In the genomic region with DNA sequence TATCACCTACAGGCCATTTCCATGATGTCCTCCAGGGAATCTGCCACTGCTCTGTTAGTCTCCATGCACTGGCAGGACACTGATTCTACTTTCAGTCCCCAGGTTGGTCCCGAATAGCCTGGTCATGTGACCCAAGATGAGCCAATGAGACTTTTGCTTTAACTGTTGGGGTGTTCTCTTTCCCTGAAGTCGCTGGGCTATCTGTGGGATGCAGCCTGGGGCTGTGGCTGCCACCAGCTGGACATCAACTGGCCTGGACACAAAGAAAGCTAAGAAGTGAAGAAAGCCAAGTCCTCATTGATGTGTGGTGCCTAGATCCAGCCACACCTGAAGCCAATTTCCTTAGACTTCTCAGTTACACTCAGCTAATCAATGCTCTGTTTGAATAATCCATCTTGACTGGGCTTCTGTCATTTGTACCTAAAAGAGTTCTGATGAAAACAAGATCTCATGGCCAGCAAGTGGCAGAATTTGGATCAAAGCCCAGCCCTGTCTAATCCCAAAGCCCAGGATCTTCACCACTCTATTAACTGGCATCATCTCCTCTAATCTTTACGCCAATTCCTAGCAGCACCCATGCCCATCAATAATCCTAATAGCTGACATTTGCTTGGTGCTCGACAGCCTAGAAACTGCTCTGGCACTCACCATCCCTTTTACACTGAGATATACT, we compare ENCODE assay signal across 1 cellular context.
TF ChIP-seq lines count a peak whose summit lies in the region.

No MANE protein-coding gene starts in this region.

TF ChIP-seq in liver, 16 proteins besides CTCF, POLR2A, EP300 and RAD21 (continued from another document):
- TF ChIP-seq, protein P1, sequence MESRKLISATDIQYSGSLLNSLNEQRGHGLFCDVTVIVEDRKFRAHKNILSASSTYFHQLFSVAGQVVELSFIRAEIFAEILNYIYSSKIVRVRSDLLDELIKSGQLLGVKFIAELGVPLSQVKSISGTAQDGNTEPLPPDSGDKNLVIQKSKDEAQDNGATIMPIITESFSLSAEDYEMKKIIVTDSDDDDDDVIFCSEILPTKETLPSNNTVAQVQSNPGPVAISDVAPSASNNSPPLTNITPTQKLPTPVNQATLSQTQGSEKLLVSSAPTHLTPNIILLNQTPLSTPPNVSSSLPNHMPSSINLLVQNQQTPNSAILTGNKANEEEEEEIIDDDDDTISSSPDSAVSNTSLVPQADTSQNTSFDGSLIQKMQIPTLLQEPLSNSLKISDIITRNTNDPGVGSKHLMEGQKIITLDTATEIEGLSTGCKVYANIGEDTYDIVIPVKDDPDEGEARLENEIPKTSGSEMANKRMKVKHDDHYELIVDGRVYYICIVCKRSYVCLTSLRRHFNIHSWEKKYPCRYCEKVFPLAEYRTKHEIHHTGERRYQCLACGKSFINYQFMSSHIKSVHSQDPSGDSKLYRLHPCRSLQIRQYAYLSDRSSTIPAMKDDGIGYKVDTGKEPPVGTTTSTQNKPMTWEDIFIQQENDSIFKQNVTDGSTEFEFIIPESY (IDR thresholded peaks at IDR 0.05) = no peak
- TF ChIP-seq ATF3 (IDR thresholded peaks at IDR 0.05) (no peak), TAF1 (conservative IDR thresholded peaks at IDR 0.05) (no peak), JUND (IDR thresholded peaks at IDR 0.05) (no peak), GABPA (IDR thresholded peaks at IDR 0.05 in 1 of 2, conservative IDR thresholded peaks at IDR 0.05 in 1 of 2) (no peak), NR2F2 (IDR thresholded peaks at IDR 0.05) (no peak)
TF ChIP-seq in liver: peak in this region for 0.
